Comparison of ENCODE assay signal across 23 cellular contexts in genomic region chr17:71516149-71516548, GRCh38.
A peak's percentile ranks its signal among the peaks of the same experiment; 100 is the strongest.
DNase-seq lines count a peak whose midpoint lies in the region; ATAC-seq lines count a peak whose summit lies in the region.
"Had no signal": no experiment of that assay in that cellular context is flagged by ENCODE, and none has a peak within 500 bp of the region (broad histone marks: within the 10 kb centered on the region; RNA-seq: fewer than 3 reads in every experiment).

No MANE protein-coding gene starts in this region.

- no peak overlapping the region for H3K4me3 Mint-ChIP-seq in activated CD4-positive, alpha-beta T cell treated with anti-CD3 and anti-CD28 coated beads, Interleukin-2, amount 10 ng/mL, durations not matched to agents 7 days and 5 days
- H3K4me3 Mint-ChIP-seq: B cell; naive thymus-derived CD8-positive, alpha-beta T cell; WTC11 had no signal

- H3K27ac Mint-ChIP-seq in activated CD4-positive, alpha-beta T cell treated with anti-CD3 and anti-CD28 coated beads, Interleukin-2, amount 10 ng/mL, durations not matched to agents 7 days and 5 days: no peak overlapping the region
- H3K27ac Mint-ChIP-seq: B cell; naive thymus-derived CD8-positive, alpha-beta T cell; WTC11 had no signal

- H3K36me3 Mint-ChIP-seq in activated CD4-positive, alpha-beta T cell treated with anti-CD3 and anti-CD28 coated beads, Interleukin-2, amount 10 ng/mL, durations not matched to agents 7 days and 5 days (ENCODE audit: low read depth): no peaks in the 10 kb centered on the region
- H3K36me3 Mint-ChIP-seq: naive thymus-derived CD8-positive, alpha-beta T cell; WTC11 had no signal

- H3K9me3 Mint-ChIP-seq in activated CD4-positive, alpha-beta T cell treated with anti-CD3 and anti-CD28 coated beads, Interleukin-2, amount 10 ng/mL, durations not matched to agents 7 days and 5 days: peaks cover 10% of the 10 kb centered on the region

- DNase-seq in NCI-H345 (lab: John Stamatoyannopoulos, UW): peak; percentile 51
- DNase-seq in NCI-H345 treated with DMSO at 0.1 percent for 48 hours (lab: John Stamatoyannopoulos, UW; ENCODE audit: unreplicated experiment): no peak
- DNase-seq in NCI-H146 treated with DMSO at 0.1 percent for 48 hours (lab: John Stamatoyannopoulos, UW; ENCODE audit: unreplicated experiment): peak; percentile 66
- peak; percentile 87 for DNase-seq in NCI-H69 (lab: John Stamatoyannopoulos, UW)
- no peak for DNase-seq in iPS-NIHi11 (ENCODE audit: low spot score)
- no peak for DNase-seq in KG1 (lab: John Stamatoyannopoulos, UW)
- DNase-seq in activated CD4-positive, alpha-beta T cell treated with anti-CD3 and anti-CD28 coated beads, Interleukin-2, amount 10 ng/mL, durations not matched to agents 7 days and 5 days: no peak
- DNase-seq: activated CD4-positive, alpha-beta T cell treated with anti-CD3 and anti-CD28 coated beads, Interleukin-2, amount 50 U/mL, for 4 hours; activated naive CD4-positive, alpha-beta T cell treated with anti-CD3 and anti-CD28 coated beads, Interleukin-2, amount 50 U/mL, for 16 hours; gastrocnemius medialis; hippocampal formation; midbrain; naive thymus-derived CD8-positive, alpha-beta T cell; NCI-H524 treated with DMSO at 0.1 percent for 48 hours; small intestine; stimulated activated CD4-positive, alpha-beta T cell treated with anti-CD3 and anti-CD28 coated beads, Interleukin-1b, Interleukin-23, amount 100 ng/mL, for 48 hours; substantia nigra; T-helper 9 cell; upper lobe of left lung had no signal

- ATAC-seq in esophagus mucosa: no peak
- ATAC-seq: A549; gastrocnemius medialis; naive thymus-derived CD8-positive, alpha-beta T cell; WTC11 had no signal

- H3K4me1 Mint-ChIP-seq in activated CD4-positive, alpha-beta T cell treated with anti-CD3 and anti-CD28 coated beads, Interleukin-2, amount 10 ng/mL, durations not matched to agents 7 days and 5 days: no peaks in the 10 kb centered on the region
- H3K4me1 Mint-ChIP-seq: B cell; naive thymus-derived CD8-positive, alpha-beta T cell had no signal

- H3K27me3 Mint-ChIP-seq in activated CD4-positive, alpha-beta T cell treated with anti-CD3 and anti-CD28 coated beads, Interleukin-2, amount 10 ng/mL, durations not matched to agents 7 days and 5 days: no peaks in the 10 kb centered on the region
- H3K27me3 Mint-ChIP-seq: B cell had no signal

- POLR2A ChIA-PET in activated CD4-positive, alpha-beta T cell treated with anti-CD3 and anti-CD28 coated beads, Interleukin-2, amount 10 ng/mL, durations not matched to agents 7 days and 5 days (lab: Charles Lee): interaction anchor here (0.6 kb wide), 1 partner anchor 20 kb away, joined by 4 read pairs; no protein-coding TSS in a partner anchor

- CTCF ChIA-PET in activated CD4-positive, alpha-beta T cell treated with anti-CD3 and anti-CD28 coated beads, Interleukin-2, amount 10 ng/mL, durations not matched to agents 7 days and 5 days (lab: Charles Lee): no interaction called here

Comparison
In these comparisons a context has a peak if more than half of its experiments do, and no peak if none do; other contexts are left out.
1. DNase-seq: peak in NCI-H345 (single experiment), NCI-H146 treated with DMSO at 0.1 percent for 48 hours (single experiment) and NCI-H69 (single experiment); none in NCI-H345 treated with DMSO at 0.1 percent for 48 hours (single experiment), iPS-NIHi11 (single experiment), KG1 (single experiment) and activated CD4-positive, alpha-beta T cell treated with anti-CD3 and anti-CD28 coated beads, Interleukin-2, amount 10 ng/mL, durations not matched to agents 7 days and 5 days (single experiment).